9 cellular contexts compared by ENCODE assay signal in genomic region chr9:95023217-95024003, GRCh38.
A peak's percentile ranks its signal among the peaks of the same experiment; 100 is the strongest.
DNase-seq lines count a peak whose midpoint lies in the region; ATAC-seq, FAIRE-seq and TF ChIP-seq lines count a peak whose summit lies in the region.
"Had no signal": no experiment of that assay in that cellular context is flagged by ENCODE, and none has a peak within 500 bp of the region (broad histone marks: within the 10 kb centered on the region; RNA-seq: fewer than 3 reads in every experiment).

No MANE protein-coding gene starts in this region.

- CTCF ChIA-PET in CD4-positive, alpha-beta T cell (lab: Charles Lee): no interaction called here

- FAIRE-seq in small intestine (lab: Jason Lieb, UNC): no peak

- H3K27me3 ChIP-seq in ACC112 (ENCODE audit: insufficient read depth, low read length): no peaks in the 10 kb centered on the region
- H3K27me3 ChIP-seq in duodenal mucosa (ENCODE audit: control insufficient read depth in 1 of 2, insufficient read depth in 2 of 2, low read length in 2 of 2): no peaks in the 10 kb centered on the region
- no peaks in the 10 kb centered on the region for H3K27me3 ChIP-seq in mucosa of rectum (ENCODE audit: control insufficient read depth in 2 of 2, insufficient read depth in 2 of 2, low read length in 2 of 2)
- no peaks in the 10 kb centered on the region for H3K27me3 ChIP-seq in CD4-positive, alpha-beta T cell (ENCODE audit: control insufficient read depth, insufficient read depth, low read length)
- H3K27me3 ChIP-seq in small intestine (ENCODE audit: control insufficient read depth in 2 of 2, insufficient read depth in 2 of 2, low read length in 2 of 2): no peaks in the 10 kb centered on the region

- H3K27ac ChIP-seq in ACC112 (ENCODE audit: low read depth, low read length) (peak overlapping the region; percentile 95), duodenal mucosa (ENCODE audit: low read depth, low read length) (peak overlapping the region; percentile 57), mucosa of rectum (ENCODE audit: low read depth in 2 of 2, low read length in 2 of 2) (peak overlapping the region; percentile 1 to 53), small intestine (ENCODE audit: low read depth in 1 of 2, low read length in 1 of 2) (peak overlapping the region in 1 of 2 donors; percentile 85)
- H3K27ac ChIP-seq in CD4-positive, alpha-beta T cell (ENCODE audit: low read depth, low read length): no peak overlapping the region

- peaks cover 2% of the 10 kb centered on the region for H3K4me1 Mint-ChIP-seq in T-helper 2 cell treated with Interferon-gamma antibody and Interleukin-4, amounts not matched to agents 5 μg/mL and 100 μg/mL, for 36 hours (ENCODE audit: low read depth)
- no peaks in the 10 kb centered on the region for H3K4me1 Mint-ChIP-seq in CD4-positive, alpha-beta T cell (ENCODE audit: low read depth)
- H3K4me1 Mint-ChIP-seq: CD4-positive, CD25-positive, alpha-beta regulatory T cell had no signal

- H3K9me3 ChIP-seq in duodenal mucosa (ENCODE audit: control insufficient read depth in 1 of 2, low read length in 2 of 2): no peaks in the 10 kb centered on the region
- H3K9me3 ChIP-seq in mucosa of rectum (ENCODE audit: control insufficient read depth in 2 of 2, low read length in 2 of 2): no peaks in the 10 kb centered on the region
- H3K9me3 ChIP-seq in CD4-positive, alpha-beta T cell (ENCODE audit: control insufficient read depth, low read length): no peaks in the 10 kb centered on the region
- H3K9me3 ChIP-seq in small intestine (ENCODE audit: control insufficient read depth, low read depth): no peaks in the 10 kb centered on the region

- no peaks in the 10 kb centered on the region for H3K27me3 Mint-ChIP-seq in T-helper 2 cell treated with Interferon-gamma antibody and Interleukin-4, amounts not matched to agents 5 μg/mL and 100 μg/mL, for 36 hours (ENCODE audit: low read depth)
- H3K27me3 Mint-ChIP-seq in CD4-positive, alpha-beta T cell: no peaks in the 10 kb centered on the region
- H3K27me3 Mint-ChIP-seq: CD4-positive, CD25-positive, alpha-beta regulatory T cell had no signal

- H3K79me2 ChIP-seq in ACC112 (ENCODE audit: control insufficient read depth, insufficient read depth, low read length, unreplicated experiment): peaks cover 73% of the 10 kb centered on the region

- H3K27ac Mint-ChIP-seq in T-helper 2 cell treated with Interferon-gamma antibody and Interleukin-4, amounts not matched to agents 5 μg/mL and 100 μg/mL, for 36 hours: no peak overlapping the region
- H3K27ac Mint-ChIP-seq in CD4-positive, alpha-beta T cell: no peak overlapping the region
- H3K27ac Mint-ChIP-seq: CD4-positive, CD25-positive, alpha-beta regulatory T cell had no signal

- DNase-seq in NCI-H2107 (lab: John Stamatoyannopoulos, UW) (peak; percentile 66), small intestine (no peak), NCI-H146 treated with DMSO at 0.1 percent for 48 hours (lab: John Stamatoyannopoulos, UW; ENCODE audit: unreplicated experiment) (no peak)
- DNase-seq in T-helper 2 cell treated with Interferon-gamma antibody and Interleukin-4, amounts not matched to agents 5 μg/mL and 100 μg/mL, for 36 hours (ENCODE audit: low spot score): no peak
- DNase-seq in CD4-positive, alpha-beta T cell: no peak
- DNase-seq: CD4-positive, CD25-positive, alpha-beta regulatory T cell had no signal

- peaks cover 31% of the 10 kb centered on the region for H3K36me3 ChIP-seq in ACC112 (ENCODE audit: insufficient read depth, low read length)
- H3K36me3 ChIP-seq in duodenal mucosa (ENCODE audit: control insufficient read depth in 1 of 2, insufficient read depth in 2 of 2, low read length in 2 of 2): peaks cover 3 to 30% of the 10 kb centered on the region in 2 donors
- peaks cover 18 to 29% of the 10 kb centered on the region in 2 donors for H3K36me3 ChIP-seq in mucosa of rectum (ENCODE audit: control insufficient read depth in 2 of 2, insufficient read depth in 2 of 2, low read length in 2 of 2)
- peaks cover 0 to 3% of the 10 kb centered on the region in 2 donors for H3K36me3 ChIP-seq in small intestine (ENCODE audit: control insufficient read depth in 2 of 2, insufficient read depth in 2 of 2, low read length in 2 of 2)

- POLR2A ChIA-PET in CD4-positive, alpha-beta T cell (lab: Charles Lee): no interaction called here

- H3K9ac ChIP-seq in duodenal mucosa (ENCODE audit: low read depth in 1 of 2, low read length in 2 of 2) (peak overlapping the region in 1 of 2 donors; percentile 17), mucosa of rectum (ENCODE audit: low read depth in 1 of 2, low read length in 2 of 2) (no peak overlapping the region)

- H3K36me3 Mint-ChIP-seq in T-helper 2 cell treated with Interferon-gamma antibody and Interleukin-4, amounts not matched to agents 5 μg/mL and 100 μg/mL, for 36 hours (ENCODE audit: low read depth): peaks cover 8% of the 10 kb centered on the region
- H3K36me3 Mint-ChIP-seq in CD4-positive, alpha-beta T cell (ENCODE audit: low read depth): no peaks in the 10 kb centered on the region

- H2AFZ ChIP-seq in ACC112 (ENCODE audit: low read length, unreplicated experiment): no peak overlapping the region

- no peaks in the 10 kb centered on the region for H3K9me3 Mint-ChIP-seq in T-helper 2 cell treated with Interferon-gamma antibody and Interleukin-4, amounts not matched to agents 5 μg/mL and 100 μg/mL, for 36 hours
- H3K9me3 Mint-ChIP-seq in CD4-positive, alpha-beta T cell: no peaks in the 10 kb centered on the region
- H3K9me3 Mint-ChIP-seq: CD4-positive, CD25-positive, alpha-beta regulatory T cell had no signal

- H3K4me3 ChIP-seq in ACC112 (ENCODE audit: low read depth, low read length) (no peak overlapping the region; the same call in 1 of the 2 replicates), duodenal mucosa (ENCODE audit: low read depth in 1 of 2, low read length in 2 of 2) (no peak overlapping the region), mucosa of rectum (ENCODE audit: low read length in 2 of 2) (no peak overlapping the region), small intestine (ENCODE audit: low read depth in 1 of 2, low read length in 2 of 2) (no peak overlapping the region)

- H3K4me3 Mint-ChIP-seq in T-helper 2 cell treated with Interferon-gamma antibody and Interleukin-4, amounts not matched to agents 5 μg/mL and 100 μg/mL, for 36 hours: no peak overlapping the region
- H3K4me3 Mint-ChIP-seq in CD4-positive, alpha-beta T cell: no peak overlapping the region
- H3K4me3 Mint-ChIP-seq: CD4-positive, CD25-positive, alpha-beta regulatory T cell had no signal

- intact Hi-C loops in CD4-positive, alpha-beta T cell (cut with DNase I, micrococcal nuclease): no loop called here

- ATAC-seq in CD4-positive, alpha-beta T cell (ENCODE audit: poor library complexity): no peak

- WGBS in small intestine, 3 donors: 67 to 81% (median 78%) methylated on average over 9 of the region's 9 CpGs

- H3K4me1 ChIP-seq in ACC112 (ENCODE audit: control insufficient read depth, insufficient read depth, low read length, unreplicated experiment) (peaks cover 56% of the 10 kb centered on the region), duodenal mucosa (ENCODE audit: control insufficient read depth in 1 of 2, insufficient read depth in 2 of 2, low read length in 2 of 2) (peaks cover 30 to 61% of the 10 kb centered on the region in 2 donors), mucosa of rectum (ENCODE audit: control insufficient read depth in 2 of 2, insufficient read depth in 2 of 2, low read length in 2 of 2) (peaks cover 16 to 18% of the 10 kb centered on the region in 2 donors), small intestine (ENCODE audit: control insufficient read depth in 2 of 2, insufficient read depth in 1 of 2, low read depth in 1 of 2, low read length in 1 of 2) (peaks cover 2 to 13% of the 10 kb centered on the region in 2 donors)

- no peak for TF ChIP-seq CTCF in CD4-positive, alpha-beta T cell (IDR thresholded peaks at IDR 0.05)
